Comparison of ENCODE assay signal across 24 cellular contexts in the genomic region with DNA sequence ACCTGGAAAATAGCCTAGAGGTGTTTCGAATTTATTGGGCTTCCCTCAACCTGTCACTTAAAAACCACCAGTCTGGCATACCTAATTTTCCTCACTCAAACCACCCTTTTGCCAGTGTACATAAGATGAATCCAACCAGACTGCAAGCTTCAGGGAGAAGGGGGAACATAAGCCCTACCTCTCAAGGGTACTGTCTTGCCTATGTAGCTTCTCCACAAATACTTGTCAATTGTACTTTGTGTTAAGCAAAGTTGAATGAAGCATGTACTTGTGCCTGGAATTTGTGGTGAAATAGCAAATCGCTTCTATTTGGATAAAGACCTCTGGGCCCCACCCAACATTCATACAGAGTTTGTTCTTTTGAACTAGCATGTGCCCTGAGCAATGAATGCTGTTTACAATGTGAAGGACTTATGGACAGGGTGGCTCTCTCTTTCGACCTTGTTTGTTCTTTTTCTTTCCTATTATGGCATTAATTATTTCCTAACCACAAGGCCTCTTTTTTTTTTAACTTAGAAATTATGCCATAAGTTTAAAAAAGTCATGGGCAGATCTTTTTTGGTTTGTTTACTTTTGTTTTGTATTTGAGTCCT.
"Had no signal": no experiment of that assay in that cellular context is flagged by ENCODE, and none has a peak within 500 bp of the region (broad histone marks: within the 10 kb centered on the region; RNA-seq: fewer than 3 reads in every experiment).

No MANE protein-coding gene starts in this region.

- H3K9me3 Mint-ChIP-seq: activated CD8-positive, alpha-beta T cell treated with anti-CD3 and anti-CD28 coated beads for 36 hours; activated naive CD4-positive, alpha-beta T cell treated with anti-CD3 and anti-CD28 coated beads for 36 hours; activated T-helper 2 cell treated with anti-CD3 and anti-CD28 coated beads, Interferon-gamma antibody, Interleukin-2, Interleukin-4, amounts not matched to agents 10 μg/mL and 5 μg/mL and 100 μg/mL, durations not matched to agents 14 hours and 24 hours and 36 hours; nephron had no signal

- H3K4me1 ChIP-seq: transverse colon had no signal

- H3K4me3 Mint-ChIP-seq: activated CD4-positive, alpha-beta T cell treated with anti-CD3 and anti-CD28 coated beads, Interleukin-2, amount 10 ng/mL, durations not matched to agents 24 days and 14 days; activated CD8-positive, alpha-beta T cell treated with anti-CD3 and anti-CD28 coated beads for 36 hours; activated naive CD4-positive, alpha-beta T cell treated with anti-CD3 and anti-CD28 coated beads for 36 hours; nephron; T-helper 1 cell treated with Interleukin-12 subunit alpha and Interleukin-12 subunit beta and Interleukin-4 antibody, amounts not matched to agents 30 μg/mL and 1 μg/mL, for 36 hours had no signal

- H3K27me3 ChIP-seq: transverse colon had no signal

- H3K27ac Mint-ChIP-seq: activated CD4-positive, alpha-beta T cell treated with anti-CD3 and anti-CD28 coated beads, Interleukin-2, amount 10 ng/mL, durations not matched to agents 24 days and 14 days; activated CD8-positive, alpha-beta T cell treated with anti-CD3 and anti-CD28 coated beads for 36 hours; activated naive CD4-positive, alpha-beta T cell treated with anti-CD3 and anti-CD28 coated beads for 36 hours; activated T-helper 2 cell treated with anti-CD3 and anti-CD28 coated beads, Interferon-gamma antibody, Interleukin-2, Interleukin-4, amounts not matched to agents 10 μg/mL and 5 μg/mL and 100 μg/mL, durations not matched to agents 14 hours and 24 hours and 36 hours; nephron; T-helper 1 cell treated with Interleukin-12 subunit alpha and Interleukin-12 subunit beta and Interleukin-4 antibody, amounts not matched to agents 30 μg/mL and 1 μg/mL, for 36 hours had no signal

- H3K4me3 ChIP-seq: transverse colon had no signal

- H3K27me3 Mint-ChIP-seq: activated CD4-positive, alpha-beta T cell treated with anti-CD3 and anti-CD28 coated beads, Interleukin-2, amount 10 ng/mL, durations not matched to agents 24 days and 14 days; activated CD8-positive, alpha-beta T cell treated with anti-CD3 and anti-CD28 coated beads for 36 hours had no signal

- H3K36me3 ChIP-seq: transverse colon had no signal

- H3K9me3 ChIP-seq: transverse colon had no signal

- DNase-seq: activated CD4-positive, alpha-beta T cell treated with anti-CD3 and anti-CD28 coated beads, Interleukin-2, amount 10 ng/mL, durations not matched to agents 24 days and 14 days; activated CD8-positive, alpha-beta T cell treated with anti-CD3 and anti-CD28 coated beads for 36 hours; activated naive CD4-positive, alpha-beta T cell treated with anti-CD3 and anti-CD28 coated beads for 36 hours; activated T-cell treated with anti-CD3 and anti-CD28 coated beads, Interleukin-2, amount 50 U/mL, for 1 hour; anterior cingulate cortex; cerebellar nuclear complex; cortex of kidney; effector CD4-positive, alpha-beta T cell; glutamatergic neuron; hypothalamus; islet precursor cell; left colon; mammary epithelial cell; midbrain; retina; stimulated activated CD4-positive, alpha-beta T cell treated with anti-CD3 and anti-CD28 coated beads, Interleukin-12 subunit alpha, Interleukin-12 subunit beta, amount 100 ng/mL, for 4 hours; stimulated activated CD4-positive, alpha-beta T cell treated with anti-CD3 and anti-CD28 coated beads, Interleukin-1b, Interleukin-23, amount 100 ng/mL, for 48 hours; stimulated activated CD8-positive, alpha-beta memory T cell treated with anti-CD3 and anti-CD28 coated beads, Interleukin-4, amount 100 ng/mL, for 48 hours; stimulated activated naive CD4-positive, alpha-beta T cell treated with Interleukin-2 at 50 U/mL for 16 hours; substantia nigra; transverse colon had no signal

- H3K27ac ChIP-seq: transverse colon had no signal

- ATAC-seq: activated CD8-positive, alpha-beta T cell treated with anti-CD3 and anti-CD28 coated beads for 36 hours; left colon had no signal
